ENCODE assay signal across 10 cellular contexts in the genomic region with DNA sequence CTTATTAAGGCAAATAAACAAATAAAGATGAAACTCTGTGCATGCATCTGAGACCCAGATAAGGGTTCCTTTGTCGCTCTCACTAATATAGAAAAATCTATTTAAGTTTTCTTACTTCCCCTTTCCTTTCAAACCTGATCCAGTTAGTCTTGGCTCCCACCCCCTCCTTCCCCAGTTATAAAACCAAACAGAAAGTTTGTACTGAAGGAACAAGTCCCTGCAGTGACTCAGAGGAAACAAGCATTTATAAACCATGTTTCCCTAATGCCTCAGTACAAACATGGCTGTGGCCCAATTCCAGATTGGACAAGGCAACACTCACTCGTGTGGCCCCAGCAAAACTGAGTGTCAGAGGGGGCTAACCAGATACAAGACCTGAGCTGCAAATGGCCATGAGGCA.
DNase-seq lines count a peak whose midpoint lies in the region; ATAC-seq, FAIRE-seq and TF ChIP-seq lines count a peak whose summit lies in the region.
"Had no signal": no experiment of that assay in that cellular context is flagged by ENCODE, and none has a peak within 500 bp of the region (broad histone marks: within the 10 kb centered on the region; RNA-seq: fewer than 3 reads in every experiment).

No MANE protein-coding gene starts in this region.

- H3K4me3 ChIP-seq in epithelial cell of esophagus (ENCODE audit: low read length) (no peak overlapping the region), small intestine (ENCODE audit: low read depth in 1 of 2, low read length in 2 of 2) (no peak overlapping the region)

- H3K27me3 Mint-ChIP-seq in T-helper 17 cell, result no peaks in the 10 kb centered on the region

- DNase-seq in M059J (ENCODE audit: low read depth), result peak; percentile 63
- DNase-seq in epithelial cell of esophagus (ENCODE audit: low read depth), result peak; percentile 75
- DNase-seq in small intestine, result no peak
- DNase-seq in T-helper 17 cell, result no peak
- no peak for DNase-seq in stimulated activated CD8-positive, alpha-beta memory T cell treated with anti-CD3 and anti-CD28 coated beads, Interleukin-4, amount 100 ng/mL, for 48 hours
- no peak for DNase-seq in amniotic stem cell (lab: John Stamatoyannopoulos, UW)
- DNase-seq: activated T-cell treated with anti-CD3 and anti-CD28 coated beads, Interleukin-2, amount 50 U/mL, for 48 hours; stimulated activated CD4-positive, alpha-beta T cell treated with anti-CD3 and anti-CD28 coated beads, Interleukin-4, amount 100 ng/mL, for 1 hour had no signal

- ATAC-seq in GM18511 (IDR thresholded peaks at IDR 0.05; ENCODE audit: unreplicated experiment) (peak; percentile 53), T-helper 17 cell (no peak), GM18873 (IDR thresholded peaks at IDR 0.05; ENCODE audit: low FRiP score, unreplicated experiment) (no peak)

- no peaks in the 10 kb centered on the region for H3K4me1 ChIP-seq in small intestine (ENCODE audit: control insufficient read depth in 2 of 2, insufficient read depth in 1 of 2, low read depth in 1 of 2, low read length in 1 of 2)

- no peaks in the 10 kb centered on the region for H3K27me3 ChIP-seq in small intestine (ENCODE audit: control insufficient read depth in 2 of 2, insufficient read depth in 2 of 2, low read length in 2 of 2)

- peak overlapping the region; percentile 48 to 55 for H3K27ac ChIP-seq in small intestine (ENCODE audit: low read depth in 1 of 2, low read length in 1 of 2)

- WGBS in small intestine, 3 donors, result 30 to 51% (median 50%) methylated on average over 2 of the region's 2 CpGs

- H3K36me3 Mint-ChIP-seq in T-helper 17 cell (ENCODE audit: low read depth), result no peaks in the 10 kb centered on the region

- no peak overlapping the region for H3K4me3 Mint-ChIP-seq in T-helper 17 cell

- no peaks in the 10 kb centered on the region for H3K36me3 ChIP-seq in small intestine (ENCODE audit: control insufficient read depth in 2 of 2, insufficient read depth in 2 of 2, low read length in 2 of 2)

- H3K27ac Mint-ChIP-seq in T-helper 17 cell, result no peak overlapping the region

- no peaks in the 10 kb centered on the region for H3K9me3 ChIP-seq in small intestine (ENCODE audit: control insufficient read depth, low read depth)
- H3K9me3 ChIP-seq in T-helper 17 cell (ENCODE audit: control insufficient read depth, low read length, poor library complexity, severe bottlenecking), result no peaks in the 10 kb centered on the region

- FAIRE-seq in small intestine (lab: Jason Lieb, UNC), result no peak

- H3K4me1 Mint-ChIP-seq in T-helper 17 cell, result no peaks in the 10 kb centered on the region

- no peak for TF ChIP-seq CTCF in epithelial cell of esophagus (IDR thresholded peaks at IDR 0.05; ENCODE audit: insufficient read depth, low read depth, low read length, missing control alignments)

Comparison
In these comparisons a context has a peak if more than half of its experiments do, and no peak if none do; other contexts are left out.
1. DNase-seq: peak in M059J (single experiment) and epithelial cell of esophagus (single experiment); none in small intestine (single experiment), T-helper 17 cell (0 of 3), stimulated activated CD8-positive, alpha-beta memory T cell treated with anti-CD3 and anti-CD28 coated beads, Interleukin-4, amount 100 ng/mL, for 48 hours (single experiment) and amniotic stem cell (single experiment).